Comparison of ENCODE assay signal across 1 cellular context in the genomic region with DNA sequence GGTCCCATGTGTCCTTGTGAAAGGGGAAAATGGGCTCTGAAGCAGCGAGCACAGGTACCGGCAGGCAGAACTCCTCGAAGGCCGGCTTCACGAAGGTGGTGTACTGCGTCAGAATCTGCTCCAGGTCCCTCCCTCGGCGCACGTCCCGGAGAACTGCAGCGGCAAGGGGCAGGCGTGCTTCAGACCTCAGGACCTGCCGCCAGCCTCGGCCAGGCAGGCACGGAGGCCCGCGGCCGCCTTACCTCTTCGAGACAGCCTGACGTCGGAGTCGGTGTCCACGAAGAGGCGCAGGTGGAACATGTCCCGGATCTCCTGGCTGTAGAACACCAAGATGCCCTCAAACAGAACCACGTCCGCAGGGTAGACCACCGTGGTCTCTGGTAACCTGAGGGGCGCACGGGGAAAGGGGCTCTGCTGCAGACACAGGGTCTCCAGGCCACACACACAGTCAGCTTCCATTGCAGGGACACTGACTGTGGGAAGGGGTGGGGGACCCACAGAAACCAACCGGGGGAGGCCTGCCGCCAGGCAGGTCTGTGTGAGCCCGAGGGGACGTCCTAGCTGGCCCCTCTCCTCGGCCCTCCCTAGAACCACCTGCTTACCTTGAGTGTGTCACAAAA.
TF ChIP-seq lines count a peak whose summit lies in the region.

No MANE protein-coding gene starts in this region.

TF ChIP-seq in neural cell, 6 proteins besides CTCF, POLR2A, EP300 and RAD21:
- TF ChIP-seq REST (IDR thresholded peaks at IDR 0.05; ENCODE audit: borderline replicate concordance) (no peak), POLR2AphosphoS5 (IDR thresholded peaks at IDR 0.05) (no peak)
